22 cellular contexts compared by ENCODE assay signal in the genomic region with DNA sequence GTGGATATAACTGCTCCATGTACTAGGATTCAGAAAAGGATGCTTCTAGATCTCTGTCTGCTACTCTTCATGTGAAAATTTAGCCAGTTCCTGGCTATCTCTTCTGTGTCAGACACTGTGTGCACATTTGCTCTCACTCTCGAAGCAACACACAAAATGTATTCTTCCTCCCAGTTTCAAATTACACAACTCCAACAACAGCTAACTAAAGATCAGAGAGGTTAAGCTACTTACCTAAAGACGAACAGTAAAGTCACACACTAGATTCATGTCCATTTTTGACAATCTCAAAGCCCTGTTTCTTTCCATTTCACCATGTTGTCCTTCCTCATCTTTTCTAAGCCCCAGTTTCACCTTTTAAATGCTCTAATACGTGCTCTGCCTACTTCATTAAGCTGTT. TPM values are rescaled to one million over a fixed set of nuclear protein-coding genes. Genes with fewer than 3 reads are reported as not detected.
DNase-seq lines count a peak whose midpoint lies in the region; ATAC-seq, FAIRE-seq and TF ChIP-seq lines count a peak whose summit lies in the region.
"Had no signal": no experiment of that assay in that cellular context is flagged by ENCODE, and none has a peak within 500 bp of the region (broad histone marks: within the 10 kb centered on the region; RNA-seq: fewer than 3 reads in every experiment).

No MANE protein-coding gene starts in this region.

- peaks cover 0 to under 1% (median 0%) of the 10 kb centered on the region in 4 experiments; a peak in 1 of 7 replicates for H3K4me1 ChIP-seq in H1 (replicated peaks in 1 of 4; ENCODE audit: control insufficient read depth in 3 of 4, insufficient read depth in 4 of 4, low read length in 3 of 4)
- H3K4me1 ChIP-seq: A549, Caco-2, HAP-1 had no signal

- H3K79me2 ChIP-seq in H1 (ENCODE audit: control insufficient read depth in 1 of 2, insufficient read depth in 2 of 2, low read length in 2 of 2) = no peaks in the 10 kb centered on the region

- H3K56ac ChIP-seq in H1 (replicated peaks; ENCODE audit: insufficient read length, low read depth, low read length) = no peak overlapping the region

- POLR2A ChIA-PET in H1 (lab: Charles Lee; ENCODE audit: partially characterized antibody) = no interaction called here

- H3K23me2 ChIP-seq in H1 (ENCODE audit: low read depth, low read length) = no peaks in the 10 kb centered on the region

- no peak for FAIRE-seq in H1 (lab: Jason Lieb, UNC)
- FAIRE-seq: A549, D721Med, G401.6 had no signal

- no peak overlapping the region for H3K4me2 ChIP-seq in H1 (ENCODE audit: insufficient read depth in 1 of 2, low read depth in 2 of 2, low read length in 2 of 2)
- H3K4me2 ChIP-seq: A549 had no signal

- H3K36me3 Mint-ChIP-seq in IgD-negative memory B cell = peaks cover 3% of the 10 kb centered on the region
- H3K36me3 Mint-ChIP-seq in stimulated activated memory B cell treated with anti-CD40 and anti-IgM and Interleukin-4, amounts not matched to agents 10 μg/mL and 1 μg/mL and 100 μg/mL, for 72 hours = peaks cover 15% of the 10 kb centered on the region

- H2AFZ ChIP-seq in H1 (ENCODE audit: low read length) = no peak overlapping the region

- H3K14ac ChIP-seq in H1 (ENCODE audit: insufficient read length) = no peak overlapping the region

- no peak overlapping the region for H2BK120ac ChIP-seq in H1 (replicated peaks; ENCODE audit: low read depth, low read length)

- no peaks in the 10 kb centered on the region for H3K36me3 ChIP-seq in H1 (ENCODE audit: control insufficient read depth in 2 of 4, insufficient read depth in 4 of 4, low read length in 3 of 4)
- H3K36me3 ChIP-seq: HAP-1 had no signal

- H3K23ac ChIP-seq in H1 (ENCODE audit: insufficient read length) = no peak overlapping the region

- H3K4ac ChIP-seq in H1 (replicated peaks; ENCODE audit: insufficient read length, low read depth, low read length) = no peak overlapping the region

- H2BK5ac ChIP-seq in H1 (ENCODE audit: low read depth, low read length) = no peak overlapping the region

- H3K9me3 ChIP-seq in H1 (ENCODE audit: insufficient read depth in 2 of 2, low read depth in 1 of 2, low read length in 1 of 2) = no peaks in the 10 kb centered on the region
- H3K9me3 ChIP-seq: A549, Caco-2, HAP-1 had no signal

- H3K9ac ChIP-seq in H1 (replicated peaks in 1 of 4; ENCODE audit: extremely low read depth in 1 of 4, low read depth in 3 of 4, low read length in 3 of 4) = no peak overlapping the region

- no peak overlapping the region for H3K18ac ChIP-seq in H1 (ENCODE audit: extremely low read depth, low read length)

- no peak overlapping the region for H3K27ac Mint-ChIP-seq in IgD-negative memory B cell
- H3K27ac Mint-ChIP-seq in stimulated activated memory B cell treated with anti-CD40 and anti-IgM and Interleukin-4, amounts not matched to agents 10 μg/mL and 1 μg/mL and 100 μg/mL, for 72 hours = peak overlapping the region; percentile 94
- H3K27ac Mint-ChIP-seq: CD4-positive, alpha-beta T cell had no signal

- TF ChIP-seq POLR2A in H1 (IDR thresholded peaks at IDR 0.05; ENCODE audit: control extremely low read depth in 1 of 2, low read depth in 2 of 2, low read length in 2 of 2) = no peak

- H3K4me3 Mint-ChIP-seq in IgD-negative memory B cell = peak overlapping the region; percentile 8 to 79 (median 19)
- H3K4me3 Mint-ChIP-seq in stimulated activated memory B cell treated with anti-CD40 and anti-IgM and Interleukin-4, amounts not matched to agents 10 μg/mL and 1 μg/mL and 100 μg/mL, for 72 hours = no peak overlapping the region
- H3K4me3 Mint-ChIP-seq: CD4-positive, alpha-beta T cell had no signal

- peaks cover 26 to 33% (median 33%) of the 10 kb centered on the region in 3 donors for H3K4me1 Mint-ChIP-seq in IgD-negative memory B cell
- H3K4me1 Mint-ChIP-seq in stimulated activated memory B cell treated with anti-CD40 and anti-IgM and Interleukin-4, amounts not matched to agents 10 μg/mL and 1 μg/mL and 100 μg/mL, for 72 hours = peaks cover 44% of the 10 kb centered on the region

- CTCF ChIA-PET in H1 (lab: Charles Lee; ENCODE audit: partially characterized antibody) = interaction anchor here (2.1 kb wide), 1 partner anchor 14 kb away, joined by 6 read pairs; no protein-coding TSS in a partner anchor

- no peak for TF ChIP-seq CTCF in H1 (IDR thresholded peaks at IDR 0.05; ENCODE audit: control extremely low read depth in 1 of 3, insufficient read depth in 1 of 3, low read depth in 1 of 3, low read length in 3 of 3)

- peak overlapping the region; percentile 80 for H3K4me3 ChIP-seq in GM08714 (ENCODE audit: low read length)
- H3K4me3 ChIP-seq in H1 (ENCODE audit: extremely low read depth in 1 of 4, insufficient read depth in 2 of 4, low read depth in 3 of 4, low read length in 4 of 4) = no peak overlapping the region
- H3K4me3 ChIP-seq: A549, HAP-1 had no signal

- no peak overlapping the region for H4K5ac ChIP-seq in H1 (ENCODE audit: insufficient read length, low read depth, low read length)

- no peak overlapping the region for H2BK12ac ChIP-seq in H1 (ENCODE audit: low read depth, low read length)

- H3K27me3 ChIP-seq in H1 (replicated peaks in 1 of 4; ENCODE audit: control insufficient read depth in 3 of 4, extremely low read depth in 1 of 4, insufficient read depth in 3 of 4, low read length in 3 of 4) = no peaks in the 10 kb centered on the region

- no peaks in the 10 kb centered on the region for H3K9me3 Mint-ChIP-seq in IgD-negative memory B cell
- peaks cover 6% of the 10 kb centered on the region for H3K9me3 Mint-ChIP-seq in stimulated activated memory B cell treated with anti-CD40 and anti-IgM and Interleukin-4, amounts not matched to agents 10 μg/mL and 1 μg/mL and 100 μg/mL, for 72 hours
- H3K9me3 Mint-ChIP-seq: CD4-positive, alpha-beta T cell had no signal

- no peak overlapping the region for H2BK15ac ChIP-seq in H1 (ENCODE audit: low read length)

- no peak for ATAC-seq in stimulated activated memory B cell treated with anti-CD40 and anti-IgM and Interleukin-4, amounts not matched to agents 10 μg/mL and 1 μg/mL and 100 μg/mL, for 72 hours
- no peak for ATAC-seq in HG02885 (IDR thresholded peaks at IDR 0.05; ENCODE audit: poor library complexity, unreplicated experiment)
- ATAC-seq: A549 had no signal

- no peak overlapping the region for H4K91ac ChIP-seq in H1 (replicated peaks; ENCODE audit: insufficient read length, low read length)

- WGBS in H1 (ENCODE audit: extremely low coverage in 1 of 2, insufficient coverage in 1 of 2, insufficient read length in 1 of 2, insufficient replicate concordance in 2 of 2, low coverage in 1 of 2, low lambda C conversion rate in 2 of 2, missing lambda C conversion rate in 1 of 2), 2 experiments = 91% methylated on average over 3 of the region's 3 CpGs; no CpG with 5 or more reads in 1 of the 2 experiments

- no peaks in the 10 kb centered on the region for H3K79me1 ChIP-seq in H1 (ENCODE audit: low read depth, low read length)

- TF ChIP-seq EP300 in H1 (IDR thresholded peaks at IDR 0.05; ENCODE audit: borderline replicate concordance in 1 of 2, low read depth in 2 of 2, low read length in 2 of 2) = no peak

- no peaks in the 10 kb centered on the region for H4K20me1 ChIP-seq in H1 (replicated peaks in 1 of 2; ENCODE audit: control insufficient read depth in 1 of 2, insufficient read depth in 2 of 2, low read length in 2 of 2)

- H3K27me3 Mint-ChIP-seq in IgD-negative memory B cell = no peaks in the 10 kb centered on the region
- no peaks in the 10 kb centered on the region for H3K27me3 Mint-ChIP-seq in stimulated activated memory B cell treated with anti-CD40 and anti-IgM and Interleukin-4, amounts not matched to agents 10 μg/mL and 1 μg/mL and 100 μg/mL, for 72 hours
- H3K27me3 Mint-ChIP-seq: CD4-positive, alpha-beta T cell had no signal

- DNase-seq in H1 (ENCODE audit: low read depth in 1 of 2, low spot score in 2 of 2) (no peak), NCI-H1048 (lab: John Stamatoyannopoulos, UW) (no peak), SW 1271 (lab: John Stamatoyannopoulos, UW) (no peak)
- DNase-seq: AML-193; Caco-2; CD4-positive, alpha-beta T cell; Karpas-422; KBM-7 had no signal

- no peak overlapping the region for H4K8ac ChIP-seq in H1 (ENCODE audit: extremely low read depth, insufficient read depth, low read length)

- TF ChIP-seq RAD21 in H1 (IDR thresholded peaks at IDR 0.05 in 1 of 2, conservative IDR thresholded peaks at IDR 0.05 in 1 of 2; ENCODE audit: low read depth in 2 of 2, low read length in 2 of 2) = no peak

- no peak overlapping the region for H2AK5ac ChIP-seq in H1 (ENCODE audit: low read depth, low read length)

- no peak overlapping the region for H3K27ac ChIP-seq in H1 (ENCODE audit: low read depth, low read length)
- H3K27ac ChIP-seq: 22Rv1, A549, C4-2B, HL-60 had no signal

- H2BK20ac ChIP-seq in H1 (ENCODE audit: low read length) = no peak overlapping the region

TF ChIP-seq in H1, 55 proteins besides CTCF, POLR2A, EP300 and RAD21:
- TF ChIP-seq, protein P1, sequence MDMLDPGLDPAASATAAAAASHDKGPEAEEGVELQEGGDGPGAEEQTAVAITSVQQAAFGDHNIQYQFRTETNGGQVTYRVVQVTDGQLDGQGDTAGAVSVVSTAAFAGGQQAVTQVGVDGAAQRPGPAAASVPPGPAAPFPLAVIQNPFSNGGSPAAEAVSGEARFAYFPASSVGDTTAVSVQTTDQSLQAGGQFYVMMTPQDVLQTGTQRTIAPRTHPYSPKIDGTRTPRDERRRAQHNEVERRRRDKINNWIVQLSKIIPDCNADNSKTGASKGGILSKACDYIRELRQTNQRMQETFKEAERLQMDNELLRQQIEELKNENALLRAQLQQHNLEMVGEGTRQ (IDR thresholded peaks at IDR 0.05; ENCODE audit: low read length) = no peak
- TF ChIP-seq KDM1A (IDR thresholded peaks at IDR 0.05; ENCODE audit: borderline replicate concordance, low read length) (0 out of 2 replicates have a peak, but pooled peaks have one; percentile 24), NRF1 (IDR thresholded peaks at IDR 0.05; ENCODE audit: low read depth, low read length) (no peak), BRCA1 (IDR thresholded peaks at IDR 0.05; ENCODE audit: low read depth, low read length) (no peak)

RNA-seq across cellular contexts. Expression of a gene that starts 2.2 kb away (rescaled TPM):
- polyA plus RNA-seq in IgD-negative memory B cell (2.6 TPM), H1 (2011; rRNA removed) (not detected in 2 replicates)
- not detected in 2 replicates for total RNA-seq in H1 (2021; fragmentation: NEBNext Ultra II Directional; extraction: Animal tissue kit (Norgen Biotek cat#: 25700))
- polyA plus RNA-seq in H1 (2011; cell fraction: cytosol; rRNA removed) = not detected
- not detected for polyA plus RNA-seq in H1 (2011; cell fraction: nucleus; rRNA removed)
- polyA plus RNA-seq in H1 (2012, experiment 1 of 2) = not detected in 4 replicates
- polyA plus RNA-seq in H1 (2012, experiment 2 of 2) = not detected
- not detected for polyA plus RNA-seq in H1 (2013, experiment 1 of 2)
- polyA plus RNA-seq in H1 (2013, experiment 2 of 2) = not detected
- polyA minus RNA-seq in H1 (2011; rRNA and poly(A)+ RNA removed) = not detected in 2 replicates
- not detected for polyA minus RNA-seq in H1 (2011; cell fraction: cytosol; rRNA and poly(A)+ RNA removed)
- polyA minus RNA-seq in H1 (2011; cell fraction: nucleus; rRNA and poly(A)+ RNA removed) = not detected
- total RNA-seq: Caco-2, H4, HT1080 had no signal
- polyA plus RNA-seq: A549, BJ had no signal
